8 cellular contexts compared by ENCODE assay signal in genomic region chr22:26610072-26610958, GRCh38. TPM values are rescaled to one million over a fixed set of nuclear protein-coding genes. Genes with fewer than 3 reads are reported as not detected.
DNase-seq lines count a peak whose midpoint lies in the region; ATAC-seq, FAIRE-seq and TF ChIP-seq lines count a peak whose summit lies in the region.

No MANE protein-coding gene starts in this region.

- no peak overlapping the region for H3K9ac ChIP-seq in HepG2 (ENCODE audit: insufficient read depth, low read depth, low read length)

- intact Hi-C loops in HepG2 (cut with micrococcal nuclease; ENCODE audit: unreplicated experiment): no loop called here

- POLR2A ChIA-PET in HepG2 (lab: Yijun Ruan, JAX): no interaction called here

- no peak for TF ChIP-seq POLR2A in HepG2 (IDR thresholded peaks at IDR 0.05; ENCODE audit: insufficient read depth in 1 of 2, low read depth in 2 of 2, low read length in 2 of 2)

- no peak overlapping the region for H2AFZ ChIP-seq in HepG2 (ENCODE audit: low read length)

- H3K27me3 ChIP-seq in HepG2 (ENCODE audit: control insufficient read depth in 1 of 2, insufficient read depth in 2 of 2, low read length in 2 of 2): peaks cover 0 to 8% of the 10 kb centered on the region in 2 experiments; a peak in 2 of 5 replicates

- TF ChIP-seq CTCF in HepG2 (CRISPR knock-in tag; IDR thresholded peaks at IDR 0.05): no peak

- no peak overlapping the region for H3K27ac ChIP-seq in HepG2 (ENCODE audit: extremely low read length, insufficient read depth, low read length)

- CTCF ChIA-PET in HepG2 (lab: Yijun Ruan, JAX; ENCODE audit: low intra/inter-chr PET ratio, low total read pairs): no interaction called here

- H3K4me1 ChIP-seq in HepG2 (ENCODE audit: insufficient read depth, low read length): no peaks in the 10 kb centered on the region

- no peak overlapping the region for H3K4me3 ChIP-seq in HepG2 (replicated peaks in 1 of 3; ENCODE audit: insufficient read depth in 1 of 3, low read depth in 2 of 3, low read length in 3 of 3)

- no peaks in the 10 kb centered on the region for H3K9me3 ChIP-seq in HepG2 (ENCODE audit: low read length)

- no TSS peak for BruUV-seq in HepG2 (replicated peaks; lab: Mats Ljungman, UMichigan)

- ATAC-seq in GM18502 (IDR thresholded peaks at IDR 0.05; ENCODE audit: poor library complexity, unreplicated experiment) (peak; percentile 82), GM21737 (IDR thresholded peaks at IDR 0.05; ENCODE audit: unreplicated experiment) (peak; percentile 77), HepG2 (no peak)

- H3K4me2 ChIP-seq in HepG2 (ENCODE audit: low read depth, low read length): no peak overlapping the region

- no peak for FAIRE-seq in HepG2 (lab: Jason Lieb, UNC)

- TF ChIP-seq EP300 in HepG2 (IDR thresholded peaks at IDR 0.05; ENCODE audit: low read depth in 2 of 2, low read length in 2 of 2): no peak
- no peak for TF ChIP-seq EP300 in HepG2 (CRISPR knock-in tag; IDR thresholded peaks at IDR 0.05; ENCODE audit: borderline replicate concordance)

- H3K36me3 ChIP-seq in HepG2 (replicated peaks in 1 of 2; ENCODE audit: control insufficient read depth in 1 of 2, insufficient read depth in 2 of 2, low read length in 2 of 2): no peaks in the 10 kb centered on the region

- H3K79me2 ChIP-seq in HepG2 (ENCODE audit: insufficient read depth, low read length): no peaks in the 10 kb centered on the region

- TF ChIP-seq RAD21 in HepG2 (CRISPR knock-in tag; IDR thresholded peaks at IDR 0.05): no peak

- H4K20me1 ChIP-seq in HepG2 (ENCODE audit: insufficient read depth, low read length): no peaks in the 10 kb centered on the region

- WGBS in HepG2 (ENCODE audit: low lambda C conversion rate): 11% methylated on average over 9 of the region's 12 CpGs

- DNase-seq in LHCN-M2 (ENCODE audit: low read depth) (peak; percentile 97), midbrain (lab: John Stamatoyannopoulos, UW) (peak; percentile 12), NCI-H774 (lab: John Stamatoyannopoulos, UW) (no peak), kidney glomerular epithelial cell (lab: John Stamatoyannopoulos, UW) (no peak), HepG2 (ENCODE audit: low spot score) (no peak)
- peak; percentile 32 for DNase-seq in activated effector memory CD4-positive, alpha-beta T cell treated with Interleukin-2 at 50 U/mL for 16 hours

- in situ Hi-C loops in HepG2 (cut with HindIII; ENCODE audit: extremely low pct_ligation_motif_present, low pct_unique_long_range_greater_than_20kb): no loop called here

RNA-seq across cellular contexts. Expression of gene CRYBB1, which starts 7.5 kb away (rescaled TPM):
- total RNA-seq in LHCN-M2 (2014; rRNA removed) (not detected in 2 replicates), HepG2 (2016; rRNA removed; fragmentation: Illumina TruSeq; extraction: Trizol) (not detected in 2 replicates)
- not detected for polyA plus RNA-seq in LHCN-M2 (2012)
- not detected in 2 replicates for total RNA-seq in HepG2 (2016; cell fraction: cytosol; rRNA removed; fragmentation: Illumina TruSeq; extraction: Trizol; ENCODE audit: low read depth)
- not detected in 2 replicates for total RNA-seq in HepG2 (2016; cell fraction: insoluble cytoplasmic fraction; rRNA removed; fragmentation: Illumina TruSeq; extraction: Trizol)
- total RNA-seq in HepG2 (2016; cell fraction: membrane; rRNA removed; fragmentation: Illumina TruSeq; extraction: Trizol): not detected in 2 replicates
- total RNA-seq in HepG2 (2016; cell fraction: nucleus; rRNA removed; fragmentation: Illumina TruSeq; extraction: Trizol): not detected in 2 replicates
- polyA plus RNA-seq in HepG2 (2011; rRNA removed): not detected in 2 replicates
- polyA plus RNA-seq in HepG2 (2011; cell fraction: cytosol; rRNA removed): not detected in 2 replicates
- polyA plus RNA-seq in HepG2 (2011; cell fraction: nucleus; rRNA removed): not detected in 2 replicates
- polyA plus RNA-seq in HepG2 (2012): not detected in 2 replicates
- polyA plus RNA-seq in HepG2 (2016; cell fraction: cytosol; fragmentation: Illumina TruSeq; extraction: Trizol; ENCODE audit: low read depth): not detected in 2 replicates
- not detected in 2 replicates for polyA plus RNA-seq in HepG2 (2016; cell fraction: insoluble cytoplasmic fraction; fragmentation: Illumina TruSeq; extraction: Trizol; ENCODE audit: low read depth)
- not detected in 2 replicates for polyA plus RNA-seq in HepG2 (2016; cell fraction: membrane; fragmentation: Illumina TruSeq; extraction: Trizol; ENCODE audit: low read depth)
- not detected in 2 replicates for polyA plus RNA-seq in HepG2 (2016; cell fraction: nucleus; fragmentation: Illumina TruSeq; extraction: Trizol; ENCODE audit: insufficient read depth, low read depth)
- polyA minus RNA-seq in HepG2 (2011; rRNA and poly(A)+ RNA removed; ENCODE audit: low replicate concordance): not detected in 2 replicates
- polyA minus RNA-seq in HepG2 (2011; cell fraction: cytosol; rRNA and poly(A)+ RNA removed): not detected in 2 replicates
- not detected in 2 replicates for polyA minus RNA-seq in HepG2 (2011; cell fraction: nucleus; rRNA and poly(A)+ RNA removed)

RNA-seq across cellular contexts. Expression of gene CRYBA4, which starts 11.4 kb away (rescaled TPM):
- total RNA-seq in LHCN-M2 (2014; rRNA removed) (not detected in 2 replicates), HepG2 (2016; rRNA removed; fragmentation: Illumina TruSeq; extraction: Trizol) (not detected in 2 replicates)
- polyA plus RNA-seq in LHCN-M2 (2012): not detected
- not detected in 2 replicates for total RNA-seq in HepG2 (2016; cell fraction: cytosol; rRNA removed; fragmentation: Illumina TruSeq; extraction: Trizol; ENCODE audit: low read depth)
- total RNA-seq in HepG2 (2016; cell fraction: insoluble cytoplasmic fraction; rRNA removed; fragmentation: Illumina TruSeq; extraction: Trizol): not detected in 2 replicates
- not detected in 2 replicates for total RNA-seq in HepG2 (2016; cell fraction: membrane; rRNA removed; fragmentation: Illumina TruSeq; extraction: Trizol)
- total RNA-seq in HepG2 (2016; cell fraction: nucleus; rRNA removed; fragmentation: Illumina TruSeq; extraction: Trizol): not detected in 2 replicates
- not detected in 2 replicates for polyA plus RNA-seq in HepG2 (2011; rRNA removed)
- not detected in 2 replicates for polyA plus RNA-seq in HepG2 (2011; cell fraction: cytosol; rRNA removed)
- polyA plus RNA-seq in HepG2 (2011; cell fraction: nucleus; rRNA removed): not detected in 2 replicates
- not detected in 2 replicates for polyA plus RNA-seq in HepG2 (2012)
- polyA plus RNA-seq in HepG2 (2016; cell fraction: cytosol; fragmentation: Illumina TruSeq; extraction: Trizol; ENCODE audit: low read depth): not detected in 2 replicates
- polyA plus RNA-seq in HepG2 (2016; cell fraction: insoluble cytoplasmic fraction; fragmentation: Illumina TruSeq; extraction: Trizol; ENCODE audit: low read depth): not detected in 2 replicates
- polyA plus RNA-seq in HepG2 (2016; cell fraction: membrane; fragmentation: Illumina TruSeq; extraction: Trizol; ENCODE audit: low read depth): not detected in 2 replicates
- polyA plus RNA-seq in HepG2 (2016; cell fraction: nucleus; fragmentation: Illumina TruSeq; extraction: Trizol; ENCODE audit: insufficient read depth, low read depth): not detected in 2 replicates
- polyA minus RNA-seq in HepG2 (2011; rRNA and poly(A)+ RNA removed; ENCODE audit: low replicate concordance): not detected in 2 replicates
- not detected in 2 replicates for polyA minus RNA-seq in HepG2 (2011; cell fraction: cytosol; rRNA and poly(A)+ RNA removed)
- not detected in 2 replicates for polyA minus RNA-seq in HepG2 (2011; cell fraction: nucleus; rRNA and poly(A)+ RNA removed)

RNA-seq across cellular contexts. Expression of gene TPST2, which starts 20.4 kb away (rescaled TPM):
- total RNA-seq in LHCN-M2 (2014; rRNA removed): 20.1 and 30.0 TPM in 2 replicates
- polyA plus RNA-seq in LHCN-M2 (2012): 38.0 TPM
- total RNA-seq in HepG2 (2016; rRNA removed; fragmentation: Illumina TruSeq; extraction: Trizol): 9.2 and 15.2 TPM in 2 replicates
- 10.0 and 10.4 TPM in 2 replicates for total RNA-seq in HepG2 (2016; cell fraction: cytosol; rRNA removed; fragmentation: Illumina TruSeq; extraction: Trizol; ENCODE audit: low read depth)
- total RNA-seq in HepG2 (2016; cell fraction: insoluble cytoplasmic fraction; rRNA removed; fragmentation: Illumina TruSeq; extraction: Trizol): 7.8 and 13.5 TPM in 2 replicates
- total RNA-seq in HepG2 (2016; cell fraction: membrane; rRNA removed; fragmentation: Illumina TruSeq; extraction: Trizol): 17.6 and 23.3 TPM in 2 replicates
- total RNA-seq in HepG2 (2016; cell fraction: nucleus; rRNA removed; fragmentation: Illumina TruSeq; extraction: Trizol): 10.0 and 10.8 TPM in 2 replicates
- polyA plus RNA-seq in HepG2 (2011; rRNA removed): 23.8 and 29.5 TPM in 2 replicates
- polyA plus RNA-seq in HepG2 (2011; cell fraction: cytosol; rRNA removed): 27.5 and 32.7 TPM in 2 replicates
- polyA plus RNA-seq in HepG2 (2011; cell fraction: nucleus; rRNA removed): 21.6 and 24.3 TPM in 2 replicates
- polyA plus RNA-seq in HepG2 (2012): 9.2 and 17.3 TPM in 2 replicates
- polyA plus RNA-seq in HepG2 (2016; cell fraction: cytosol; fragmentation: Illumina TruSeq; extraction: Trizol; ENCODE audit: low read depth): 13.1 and 15.0 TPM in 2 replicates
- polyA plus RNA-seq in HepG2 (2016; cell fraction: insoluble cytoplasmic fraction; fragmentation: Illumina TruSeq; extraction: Trizol; ENCODE audit: low read depth): 10.0 and 11.2 TPM in 2 replicates
- 19.3 and 21.6 TPM in 2 replicates for polyA plus RNA-seq in HepG2 (2016; cell fraction: membrane; fragmentation: Illumina TruSeq; extraction: Trizol; ENCODE audit: low read depth)
- 16.7 and 18.4 TPM in 2 replicates for polyA plus RNA-seq in HepG2 (2016; cell fraction: nucleus; fragmentation: Illumina TruSeq; extraction: Trizol; ENCODE audit: insufficient read depth, low read depth)
- polyA minus RNA-seq in HepG2 (2011; rRNA and poly(A)+ RNA removed; ENCODE audit: low replicate concordance): 13.6 and 45.9 TPM in 2 replicates
- polyA minus RNA-seq in HepG2 (2011; cell fraction: cytosol; rRNA and poly(A)+ RNA removed): 10.1 and 10.6 TPM in 2 replicates
- polyA minus RNA-seq in HepG2 (2011; cell fraction: nucleus; rRNA and poly(A)+ RNA removed): 11.7 and 12.1 TPM in 2 replicates

RNA-seq across cellular contexts. Expression of gene MIAT, which starts 47.1 kb away (rescaled TPM):
- total RNA-seq in LHCN-M2 (2014; rRNA removed): 0.17 and 0.19 TPM in 2 replicates
- polyA plus RNA-seq in LHCN-M2 (2012): 0.30 TPM
- 0.04 TPM in 1 of 2 replicates, not detected in the other for total RNA-seq in HepG2 (2016; rRNA removed; fragmentation: Illumina TruSeq; extraction: Trizol)
- not detected in 2 replicates for total RNA-seq in HepG2 (2016; cell fraction: cytosol; rRNA removed; fragmentation: Illumina TruSeq; extraction: Trizol; ENCODE audit: low read depth)
- total RNA-seq in HepG2 (2016; cell fraction: insoluble cytoplasmic fraction; rRNA removed; fragmentation: Illumina TruSeq; extraction: Trizol): 0.03 and 0.06 TPM in 2 replicates
- total RNA-seq in HepG2 (2016; cell fraction: membrane; rRNA removed; fragmentation: Illumina TruSeq; extraction: Trizol): 0.03 TPM in 2 replicates
- 0.22 TPM in 2 replicates for total RNA-seq in HepG2 (2016; cell fraction: nucleus; rRNA removed; fragmentation: Illumina TruSeq; extraction: Trizol)
- polyA plus RNA-seq in HepG2 (2011; rRNA removed): under 0.01 TPM in 1 of 2 replicates, not detected in the other
- 0.01 TPM in 1 of 2 replicates, not detected in the other for polyA plus RNA-seq in HepG2 (2011; cell fraction: cytosol; rRNA removed)
- polyA plus RNA-seq in HepG2 (2011; cell fraction: nucleus; rRNA removed): 0.02 and 0.03 TPM in 2 replicates
- not detected in 2 replicates for polyA plus RNA-seq in HepG2 (2012)
- polyA plus RNA-seq in HepG2 (2016; cell fraction: cytosol; fragmentation: Illumina TruSeq; extraction: Trizol; ENCODE audit: low read depth): not detected in 2 replicates
- not detected in 2 replicates for polyA plus RNA-seq in HepG2 (2016; cell fraction: insoluble cytoplasmic fraction; fragmentation: Illumina TruSeq; extraction: Trizol; ENCODE audit: low read depth)
- not detected in 2 replicates for polyA plus RNA-seq in HepG2 (2016; cell fraction: membrane; fragmentation: Illumina TruSeq; extraction: Trizol; ENCODE audit: low read depth)
- not detected in 2 replicates for polyA plus RNA-seq in HepG2 (2016; cell fraction: nucleus; fragmentation: Illumina TruSeq; extraction: Trizol; ENCODE audit: insufficient read depth, low read depth)
- 0.02 and 0.14 TPM in 2 replicates for polyA minus RNA-seq in HepG2 (2011; rRNA and poly(A)+ RNA removed; ENCODE audit: low replicate concordance)
- polyA minus RNA-seq in HepG2 (2011; cell fraction: cytosol; rRNA and poly(A)+ RNA removed): not detected in 2 replicates
- 0.13 and 0.25 TPM in 2 replicates for polyA minus RNA-seq in HepG2 (2011; cell fraction: nucleus; rRNA and poly(A)+ RNA removed)

Comparison
In these comparisons a context has a peak if more than half of its experiments do, and no peak if none do; other contexts are left out.
1. DNase-seq: peak in LHCN-M2 (single experiment), activated effector memory CD4-positive, alpha-beta T cell treated with Interleukin-2 at 50 U/mL for 16 hours (single experiment) and midbrain (single experiment); none in NCI-H774 (single experiment), kidney glomerular epithelial cell (single experiment) and HepG2 (single experiment).